ENCODE assay signal across 1 cellular context in the genomic region with DNA sequence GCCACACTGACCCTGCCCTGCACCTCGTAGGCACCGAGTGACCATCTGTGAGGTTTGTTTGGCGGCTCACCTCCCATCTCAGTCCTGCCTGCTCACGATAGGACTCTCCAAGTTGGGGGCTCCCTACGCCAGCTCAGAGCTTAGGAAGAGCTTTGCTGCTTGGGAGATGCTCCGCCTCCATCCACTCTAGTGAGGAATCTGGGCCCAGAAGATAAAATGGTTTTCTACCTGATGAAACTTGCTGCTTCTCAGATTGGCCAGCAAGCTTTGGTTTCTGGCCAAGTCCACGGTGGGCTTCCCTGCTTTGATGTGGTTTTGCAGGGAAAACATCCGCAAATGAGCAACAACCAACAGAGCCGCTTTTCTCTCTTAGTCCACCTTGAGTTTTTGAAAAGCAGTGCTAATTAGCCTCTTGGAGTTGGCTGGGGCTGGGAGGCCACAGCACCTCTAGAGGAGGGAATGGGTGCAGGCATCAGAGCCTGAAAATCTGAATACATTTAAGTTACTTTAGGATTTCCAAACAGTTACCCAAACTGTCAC.
TF ChIP-seq lines count a peak whose summit lies in the region.

No MANE protein-coding gene starts in this region.

TF ChIP-seq in HepG2, 621 proteins besides CTCF, POLR2A, EP300 and RAD21 (continued from another document and continues in another):
- TF ChIP-seq, protein P1, sequence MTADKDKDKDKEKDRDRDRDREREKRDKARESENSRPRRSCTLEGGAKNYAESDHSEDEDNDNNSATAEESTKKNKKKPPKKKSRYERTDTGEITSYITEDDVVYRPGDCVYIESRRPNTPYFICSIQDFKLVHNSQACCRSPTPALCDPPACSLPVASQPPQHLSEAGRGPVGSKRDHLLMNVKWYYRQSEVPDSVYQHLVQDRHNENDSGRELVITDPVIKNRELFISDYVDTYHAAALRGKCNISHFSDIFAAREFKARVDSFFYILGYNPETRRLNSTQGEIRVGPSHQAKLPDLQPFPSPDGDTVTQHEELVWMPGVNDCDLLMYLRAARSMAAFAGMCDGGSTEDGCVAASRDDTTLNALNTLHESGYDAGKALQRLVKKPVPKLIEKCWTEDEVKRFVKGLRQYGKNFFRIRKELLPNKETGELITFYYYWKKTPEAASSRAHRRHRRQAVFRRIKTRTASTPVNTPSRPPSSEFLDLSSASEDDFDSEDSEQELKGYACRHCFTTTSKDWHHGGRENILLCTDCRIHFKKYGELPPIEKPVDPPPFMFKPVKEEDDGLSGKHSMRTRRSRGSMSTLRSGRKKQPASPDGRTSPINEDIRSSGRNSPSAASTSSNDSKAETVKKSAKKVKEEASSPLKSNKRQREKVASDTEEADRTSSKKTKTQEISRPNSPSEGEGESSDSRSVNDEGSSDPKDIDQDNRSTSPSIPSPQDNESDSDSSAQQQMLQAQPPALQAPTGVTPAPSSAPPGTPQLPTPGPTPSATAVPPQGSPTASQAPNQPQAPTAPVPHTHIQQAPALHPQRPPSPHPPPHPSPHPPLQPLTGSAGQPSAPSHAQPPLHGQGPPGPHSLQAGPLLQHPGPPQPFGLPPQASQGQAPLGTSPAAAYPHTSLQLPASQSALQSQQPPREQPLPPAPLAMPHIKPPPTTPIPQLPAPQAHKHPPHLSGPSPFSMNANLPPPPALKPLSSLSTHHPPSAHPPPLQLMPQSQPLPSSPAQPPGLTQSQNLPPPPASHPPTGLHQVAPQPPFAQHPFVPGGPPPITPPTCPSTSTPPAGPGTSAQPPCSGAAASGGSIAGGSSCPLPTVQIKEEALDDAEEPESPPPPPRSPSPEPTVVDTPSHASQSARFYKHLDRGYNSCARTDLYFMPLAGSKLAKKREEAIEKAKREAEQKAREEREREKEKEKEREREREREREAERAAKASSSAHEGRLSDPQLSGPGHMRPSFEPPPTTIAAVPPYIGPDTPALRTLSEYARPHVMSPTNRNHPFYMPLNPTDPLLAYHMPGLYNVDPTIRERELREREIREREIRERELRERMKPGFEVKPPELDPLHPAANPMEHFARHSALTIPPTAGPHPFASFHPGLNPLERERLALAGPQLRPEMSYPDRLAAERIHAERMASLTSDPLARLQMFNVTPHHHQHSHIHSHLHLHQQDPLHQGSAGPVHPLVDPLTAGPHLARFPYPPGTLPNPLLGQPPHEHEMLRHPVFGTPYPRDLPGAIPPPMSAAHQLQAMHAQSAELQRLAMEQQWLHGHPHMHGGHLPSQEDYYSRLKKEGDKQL (CRISPR knock-in tag; IDR thresholded peaks at IDR 0.05; ENCODE audit: low read depth) = no peak
- TF ChIP-seq ARNT2 (CRISPR knock-in tag; IDR thresholded peaks at IDR 0.05; ENCODE audit: low read depth) (no peak), NFKBIZ (CRISPR knock-in tag; IDR thresholded peaks at IDR 0.05) (peak; percentile 45; the same call in 1 of the 2 replicates), ZMAT3 (CRISPR knock-in tag; conservative IDR thresholded peaks at IDR 0.05) (no peak), ZFP62 (CRISPR knock-in tag; IDR thresholded peaks at IDR 0.05) (no peak), RBFOX2 (IDR thresholded peaks at IDR 0.05; ENCODE audit: low read depth, low read length) (0 out of 2 replicates have a peak, but pooled peaks have one; percentile 10), NR2F6 (IDR thresholded peaks at IDR 0.05) (no peak), NR2F6 (CRISPR knock-in tag; IDR thresholded peaks at IDR 0.05) (peak; percentile 48), NCOA5 (CRISPR knock-in tag; IDR thresholded peaks at IDR 0.05) (no peak), HHEX (CRISPR knock-in tag; IDR thresholded peaks at IDR 0.05) (no peak), SCMH1 (CRISPR knock-in tag; IDR thresholded peaks at IDR 0.05; ENCODE audit: borderline replicate concordance) (no peak), HDAC1 (CRISPR knock-in tag; IDR thresholded peaks at IDR 0.05) (no peak), ZNF350 (CRISPR knock-in tag; IDR thresholded peaks at IDR 0.05; ENCODE audit: borderline replicate concordance, low read depth) (peak; percentile 71; the same call in 1 of the 2 replicates), MTF2 (CRISPR knock-in tag; IDR thresholded peaks at IDR 0.05; ENCODE audit: borderline replicate concordance) (no peak), MYC (CRISPR knock-in tag; IDR thresholded peaks at IDR 0.05; ENCODE audit: borderline replicate concordance) (no peak), SAP130 (CRISPR knock-in tag; IDR thresholded peaks at IDR 0.05; ENCODE audit: low read depth) (peak; percentile 49), ZFYVE20 (CRISPR knock-in tag; IDR thresholded peaks at IDR 0.05; ENCODE audit: borderline replicate concordance, low read depth) (no peak), ARNTL (CRISPR knock-in tag; IDR thresholded peaks at IDR 0.05) (0 out of 2 replicates have a peak, but pooled peaks have one; percentile 59), RARG (CRISPR knock-in tag; IDR thresholded peaks at IDR 0.05; ENCODE audit: low read depth) (no peak; the same call in 1 of the 2 replicates), XBP1 (CRISPR knock-in tag; IDR thresholded peaks at IDR 0.05) (no peak), LCORL (IDR thresholded peaks at IDR 0.05) (no peak), LCORL (CRISPR knock-in tag; IDR thresholded peaks at IDR 0.05) (peak; percentile 74; the same call in 1 of the 2 replicates), MAZ (IDR thresholded peaks at IDR 0.05; ENCODE audit: borderline replicate concordance, low read depth, low read length) (no peak), MAZ (CRISPR knock-in tag; IDR thresholded peaks at IDR 0.05; ENCODE audit: low read depth) (no peak), FOXJ3 (CRISPR knock-in tag; IDR thresholded peaks at IDR 0.05; ENCODE audit: borderline replicate concordance) (peak; percentile 82; the same call in 1 of the 2 replicates), ZNF570 (CRISPR knock-in tag; IDR thresholded peaks at IDR 0.05; ENCODE audit: borderline replicate concordance) (0 out of 2 replicates have a peak, but pooled peaks have one; percentile 36), ZNF343 (CRISPR knock-in tag; IDR thresholded peaks at IDR 0.05) (peak; percentile 87), PRMT3 (CRISPR knock-in tag; IDR thresholded peaks at IDR 0.05; ENCODE audit: borderline replicate concordance, low read depth) (no peak), ZFP36L1 (CRISPR knock-in tag; IDR thresholded peaks at IDR 0.05) (no peak)
- TF ChIP-seq, protein P2, sequence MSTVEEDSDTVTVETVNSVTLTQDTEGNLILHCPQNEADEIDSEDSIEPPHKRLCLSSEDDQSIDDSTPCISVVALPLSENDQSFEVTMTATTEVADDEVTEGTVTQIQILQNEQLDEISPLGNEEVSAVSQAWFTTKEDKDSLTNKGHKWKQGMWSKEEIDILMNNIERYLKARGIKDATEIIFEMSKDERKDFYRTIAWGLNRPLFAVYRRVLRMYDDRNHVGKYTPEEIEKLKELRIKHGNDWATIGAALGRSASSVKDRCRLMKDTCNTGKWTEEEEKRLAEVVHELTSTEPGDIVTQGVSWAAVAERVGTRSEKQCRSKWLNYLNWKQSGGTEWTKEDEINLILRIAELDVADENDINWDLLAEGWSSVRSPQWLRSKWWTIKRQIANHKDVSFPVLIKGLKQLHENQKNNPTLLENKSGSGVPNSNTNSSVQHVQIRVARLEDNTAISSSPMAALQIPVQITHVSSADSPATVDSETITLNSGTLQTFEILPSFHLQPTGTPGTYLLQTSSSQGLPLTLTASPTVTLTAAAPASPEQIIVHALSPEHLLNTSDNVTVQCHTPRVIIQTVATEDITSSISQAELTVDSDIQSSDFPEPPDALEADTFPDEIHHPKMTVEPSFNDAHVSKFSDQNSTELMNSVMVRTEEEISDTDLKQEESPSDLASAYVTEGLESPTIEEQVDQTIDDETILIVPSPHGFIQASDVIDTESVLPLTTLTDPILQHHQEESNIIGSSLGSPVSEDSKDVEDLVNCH (CRISPR knock-in tag; IDR thresholded peaks at IDR 0.05) = no peak
- TF ChIP-seq, protein P3, sequence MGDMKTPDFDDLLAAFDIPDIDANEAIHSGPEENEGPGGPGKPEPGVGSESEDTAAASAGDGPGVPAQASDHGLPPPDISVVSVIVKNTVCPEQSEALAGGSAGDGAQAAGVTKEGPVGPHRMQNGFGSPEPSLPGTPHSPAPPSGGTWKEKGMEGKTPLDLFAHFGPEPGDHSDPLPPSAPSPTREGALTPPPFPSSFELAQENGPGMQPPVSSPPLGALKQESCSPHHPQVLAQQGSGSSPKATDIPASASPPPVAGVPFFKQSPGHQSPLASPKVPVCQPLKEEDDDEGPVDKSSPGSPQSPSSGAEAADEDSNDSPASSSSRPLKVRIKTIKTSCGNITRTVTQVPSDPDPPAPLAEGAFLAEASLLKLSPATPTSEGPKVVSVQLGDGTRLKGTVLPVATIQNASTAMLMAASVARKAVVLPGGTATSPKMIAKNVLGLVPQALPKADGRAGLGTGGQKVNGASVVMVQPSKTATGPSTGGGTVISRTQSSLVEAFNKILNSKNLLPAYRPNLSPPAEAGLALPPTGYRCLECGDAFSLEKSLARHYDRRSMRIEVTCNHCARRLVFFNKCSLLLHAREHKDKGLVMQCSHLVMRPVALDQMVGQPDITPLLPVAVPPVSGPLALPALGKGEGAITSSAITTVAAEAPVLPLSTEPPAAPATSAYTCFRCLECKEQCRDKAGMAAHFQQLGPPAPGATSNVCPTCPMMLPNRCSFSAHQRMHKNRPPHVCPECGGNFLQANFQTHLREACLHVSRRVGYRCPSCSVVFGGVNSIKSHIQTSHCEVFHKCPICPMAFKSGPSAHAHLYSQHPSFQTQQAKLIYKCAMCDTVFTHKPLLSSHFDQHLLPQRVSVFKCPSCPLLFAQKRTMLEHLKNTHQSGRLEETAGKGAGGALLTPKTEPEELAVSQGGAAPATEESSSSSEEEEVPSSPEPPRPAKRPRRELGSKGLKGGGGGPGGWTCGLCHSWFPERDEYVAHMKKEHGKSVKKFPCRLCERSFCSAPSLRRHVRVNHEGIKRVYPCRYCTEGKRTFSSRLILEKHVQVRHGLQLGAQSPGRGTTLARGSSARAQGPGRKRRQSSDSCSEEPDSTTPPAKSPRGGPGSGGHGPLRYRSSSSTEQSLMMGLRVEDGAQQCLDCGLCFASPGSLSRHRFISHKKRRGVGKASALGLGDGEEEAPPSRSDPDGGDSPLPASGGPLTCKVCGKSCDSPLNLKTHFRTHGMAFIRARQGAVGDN (CRISPR knock-in tag; IDR thresholded peaks at IDR 0.05) = peak; percentile 50
- TF ChIP-seq, protein P4, sequence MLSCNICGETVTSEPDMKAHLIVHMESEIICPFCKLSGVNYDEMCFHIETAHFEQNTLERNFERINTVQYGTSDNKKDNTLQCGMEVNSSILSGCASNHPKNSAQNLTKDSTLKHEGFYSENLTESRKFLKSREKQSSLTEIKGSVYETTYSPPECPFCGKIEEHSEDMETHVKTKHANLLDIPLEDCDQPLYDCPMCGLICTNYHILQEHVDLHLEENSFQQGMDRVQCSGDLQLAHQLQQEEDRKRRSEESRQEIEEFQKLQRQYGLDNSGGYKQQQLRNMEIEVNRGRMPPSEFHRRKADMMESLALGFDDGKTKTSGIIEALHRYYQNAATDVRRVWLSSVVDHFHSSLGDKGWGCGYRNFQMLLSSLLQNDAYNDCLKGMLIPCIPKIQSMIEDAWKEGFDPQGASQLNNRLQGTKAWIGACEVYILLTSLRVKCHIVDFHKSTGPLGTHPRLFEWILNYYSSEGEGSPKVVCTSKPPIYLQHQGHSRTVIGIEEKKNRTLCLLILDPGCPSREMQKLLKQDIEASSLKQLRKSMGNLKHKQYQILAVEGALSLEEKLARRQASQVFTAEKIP (CRISPR knock-in tag; IDR thresholded peaks at IDR 0.05; ENCODE audit: borderline replicate concordance) = no peak
- TF ChIP-seq, protein P5, sequence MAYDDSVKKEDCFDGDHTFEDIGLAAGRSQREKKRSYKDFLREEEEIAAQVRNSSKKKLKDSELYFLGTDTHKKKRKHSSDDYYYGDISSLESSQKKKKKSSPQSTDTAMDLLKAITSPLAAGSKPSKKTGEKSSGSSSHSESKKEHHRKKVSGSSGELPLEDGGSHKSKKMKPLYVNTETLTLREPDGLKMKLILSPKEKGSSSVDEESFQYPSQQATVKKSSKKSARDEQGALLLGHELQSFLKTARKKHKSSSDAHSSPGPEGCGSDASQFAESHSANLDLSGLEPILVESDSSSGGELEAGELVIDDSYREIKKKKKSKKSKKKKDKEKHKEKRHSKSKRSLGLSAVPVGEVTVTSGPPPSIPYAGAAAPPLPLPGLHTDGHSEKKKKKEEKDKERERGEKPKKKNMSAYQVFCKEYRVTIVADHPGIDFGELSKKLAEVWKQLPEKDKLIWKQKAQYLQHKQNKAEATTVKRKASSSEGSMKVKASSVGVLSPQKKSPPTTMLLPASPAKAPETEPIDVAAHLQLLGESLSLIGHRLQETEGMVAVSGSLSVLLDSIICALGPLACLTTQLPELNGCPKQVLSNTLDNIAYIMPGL (CRISPR knock-in tag; IDR thresholded peaks at IDR 0.05; ENCODE audit: borderline replicate concordance in 1 of 2, low read depth in 1 of 2) = peak; percentile 82 to 85
- TF ChIP-seq, protein P6, sequence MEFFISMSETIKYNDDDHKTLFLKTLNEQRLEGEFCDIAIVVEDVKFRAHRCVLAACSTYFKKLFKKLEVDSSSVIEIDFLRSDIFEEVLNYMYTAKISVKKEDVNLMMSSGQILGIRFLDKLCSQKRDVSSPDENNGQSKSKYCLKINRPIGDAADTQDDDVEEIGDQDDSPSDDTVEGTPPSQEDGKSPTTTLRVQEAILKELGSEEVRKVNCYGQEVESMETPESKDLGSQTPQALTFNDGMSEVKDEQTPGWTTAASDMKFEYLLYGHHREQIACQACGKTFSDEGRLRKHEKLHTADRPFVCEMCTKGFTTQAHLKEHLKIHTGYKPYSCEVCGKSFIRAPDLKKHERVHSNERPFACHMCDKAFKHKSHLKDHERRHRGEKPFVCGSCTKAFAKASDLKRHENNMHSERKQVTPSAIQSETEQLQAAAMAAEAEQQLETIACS (CRISPR knock-in tag; IDR thresholded peaks at IDR 0.05) = no peak
- TF ChIP-seq, protein P7, sequence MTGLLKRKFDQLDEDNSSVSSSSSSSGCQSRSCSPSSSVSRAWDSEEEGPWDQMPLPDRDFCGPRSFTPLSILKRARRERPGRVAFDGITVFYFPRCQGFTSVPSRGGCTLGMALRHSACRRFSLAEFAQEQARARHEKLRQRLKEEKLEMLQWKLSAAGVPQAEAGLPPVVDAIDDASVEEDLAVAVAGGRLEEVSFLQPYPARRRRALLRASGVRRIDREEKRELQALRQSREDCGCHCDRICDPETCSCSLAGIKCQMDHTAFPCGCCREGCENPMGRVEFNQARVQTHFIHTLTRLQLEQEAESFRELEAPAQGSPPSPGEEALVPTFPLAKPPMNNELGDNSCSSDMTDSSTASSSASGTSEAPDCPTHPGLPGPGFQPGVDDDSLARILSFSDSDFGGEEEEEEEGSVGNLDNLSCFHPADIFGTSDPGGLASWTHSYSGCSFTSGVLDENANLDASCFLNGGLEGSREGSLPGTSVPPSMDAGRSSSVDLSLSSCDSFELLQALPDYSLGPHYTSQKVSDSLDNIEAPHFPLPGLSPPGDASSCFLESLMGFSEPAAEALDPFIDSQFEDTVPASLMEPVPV (CRISPR knock-in tag; IDR thresholded peaks at IDR 0.05) = no peak; the same call in 1 of the 2 replicates
- TF ChIP-seq, protein P8, sequence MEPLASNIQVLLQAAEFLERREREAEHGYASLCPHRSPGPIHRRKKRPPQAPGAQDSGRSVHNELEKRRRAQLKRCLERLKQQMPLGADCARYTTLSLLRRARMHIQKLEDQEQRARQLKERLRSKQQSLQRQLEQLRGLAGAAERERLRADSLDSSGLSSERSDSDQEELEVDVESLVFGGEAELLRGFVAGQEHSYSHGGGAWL (CRISPR knock-in tag; IDR thresholded peaks at IDR 0.05) = no peak
- TF ChIP-seq, protein P9, sequence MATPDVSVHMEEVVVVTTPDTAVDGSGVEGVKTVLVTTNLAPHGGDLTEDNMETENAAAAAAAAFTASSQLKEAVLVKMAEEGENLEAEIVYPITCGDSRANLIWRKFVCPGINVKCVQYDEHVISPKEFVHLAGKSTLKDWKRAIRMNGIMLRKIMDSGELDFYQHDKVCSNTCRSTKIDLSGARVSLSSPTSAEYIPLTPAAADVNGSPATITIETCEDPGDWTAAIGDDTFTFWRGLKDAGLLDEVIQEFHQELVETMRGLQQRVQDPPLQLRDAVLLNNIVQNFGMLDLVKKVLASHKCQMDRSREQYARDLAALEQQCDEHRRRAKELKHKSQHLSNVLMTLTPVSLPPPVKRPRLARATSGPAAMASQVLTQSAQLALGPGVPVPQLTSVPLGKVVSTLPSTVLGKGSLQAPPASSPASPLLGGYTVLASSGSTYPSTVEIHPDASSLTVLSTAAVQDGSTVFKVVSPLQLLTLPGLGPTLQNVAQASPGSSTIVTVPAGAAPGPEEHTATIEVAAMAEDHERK (CRISPR knock-in tag; IDR thresholded peaks at IDR 0.05; ENCODE audit: low read depth) = no peak
